1 cellular context compared by ENCODE assay signal in genomic region chr11:46121328-46121723, GRCh38.
TF ChIP-seq lines count a peak whose summit lies in the region.

PHF21A (minus strand) TSS chr11:46121454; CDS start chr11:46084219, 37,235 bp downstream.

TF ChIP-seq in HepG2, 621 proteins besides CTCF, POLR2A, EP300 and RAD21 (continued from another document):
- TF ChIP-seq ZBTB14 (CRISPR knock-in tag; IDR thresholded peaks at IDR 0.05) (peak; percentile 86), TBX3 (IDR thresholded peaks at IDR 0.05; ENCODE audit: borderline replicate concordance) (no peak), ZNF33A (CRISPR knock-in tag; IDR thresholded peaks at IDR 0.05; ENCODE audit: borderline replicate concordance) (no peak), ATF1 (CRISPR knock-in tag; IDR thresholded peaks at IDR 0.05) (no peak), ZNF639 (CRISPR knock-in tag; conservative IDR thresholded peaks at IDR 0.05) (0 out of 2 replicates have a peak, but pooled peaks have one; percentile 11), ZNF580 (CRISPR knock-in tag; IDR thresholded peaks at IDR 0.05; ENCODE audit: borderline replicate concordance, low read depth) (no peak), THAP9 (CRISPR knock-in tag; IDR thresholded peaks at IDR 0.05; ENCODE audit: borderline replicate concordance) (no peak), SNAPC4 (CRISPR knock-in tag; IDR thresholded peaks at IDR 0.05) (no peak), ZBTB20 (CRISPR knock-in tag; IDR thresholded peaks at IDR 0.05; ENCODE audit: borderline replicate concordance, low read depth) (no peak), SP4 (CRISPR knock-in tag; IDR thresholded peaks at IDR 0.05) (no peak), REPIN1 (CRISPR knock-in tag; IDR thresholded peaks at IDR 0.05; ENCODE audit: borderline replicate concordance, low read depth) (no peak), POLR2AphosphoS5 (IDR thresholded peaks at IDR 0.05; ENCODE audit: low read depth, low read length) (peak; percentile 58; the same call in 1 of the 2 replicates), SKI (IDR thresholded peaks at IDR 0.05; ENCODE audit: partially characterized antibody) (peak; percentile 44), ZNF776 (CRISPR knock-in tag; IDR thresholded peaks at IDR 0.05) (no peak), ZFX (CRISPR knock-in tag; IDR thresholded peaks at IDR 0.05; ENCODE audit: low read depth) (peak; percentile 58), ZFAT (CRISPR knock-in tag; conservative IDR thresholded peaks at IDR 0.05) (no peak), ZNF263 (CRISPR knock-in tag; IDR thresholded peaks at IDR 0.05) (peak; percentile 88)
